ENCODE assay signal across 18 cellular contexts in genomic region chr18:56245856-56246575, GRCh38.
DNase-seq lines count a peak whose midpoint lies in the region; ATAC-seq and TF ChIP-seq lines count a peak whose summit lies in the region.
"Had no signal": no experiment of that assay in that cellular context is flagged by ENCODE, and none has a peak within 500 bp of the region (broad histone marks: within the 10 kb centered on the region; RNA-seq: fewer than 3 reads in every experiment).

No MANE protein-coding gene starts in this region.

- no peaks in the 10 kb centered on the region for H3K9me3 ChIP-seq in mucosa of descending colon
- H3K9me3 ChIP-seq: upper lobe of left lung had no signal

- no peak overlapping the region for H3K4me3 ChIP-seq in LNCaP clone FGC (ENCODE audit: low read depth, low read length)
- H3K4me3 ChIP-seq in mucosa of descending colon: no peak overlapping the region
- H3K4me3 ChIP-seq: cardiac muscle cell, PC-9, upper lobe of left lung had no signal

- peak overlapping the region in 5 of 6 donors; percentile 1 to 78 (median 35) for H3K27ac Mint-ChIP-seq in naive B cell
- H3K27ac Mint-ChIP-seq: activated CD4-positive, alpha-beta T cell treated with anti-CD3 and anti-CD28 coated beads, Interleukin-2, amount 10 ng/mL, durations not matched to agents 7 days and 5 days; activated T-helper 17 cell treated with anti-CD3 and anti-CD28 coated beads, Interleukin-2, amount 50 U/mL, for 72 hours; T-helper 1 cell treated with Interleukin-12 subunit alpha and Interleukin-12 subunit beta and Interleukin-4 antibody, amounts not matched to agents 30 μg/mL and 1 μg/mL, for 36 hours had no signal

- H3K9me3 Mint-ChIP-seq in naive B cell: peaks cover 0 to 4% (median 0%) of the 10 kb centered on the region in 7 donors

- H3K36me3 Mint-ChIP-seq in naive B cell: no peaks in the 10 kb centered on the region

- intact Hi-C loops in mucosa of descending colon (cut with DNase I, micrococcal nuclease): no loop called here

- H3K4me3 Mint-ChIP-seq in naive B cell: peak overlapping the region in 4 of 8 donors; percentile 9 to 21 (median 12)
- H3K4me3 Mint-ChIP-seq: activated CD4-positive, alpha-beta T cell treated with anti-CD3 and anti-CD28 coated beads, Interleukin-2, amount 10 ng/mL, durations not matched to agents 7 days and 5 days; activated T-helper 17 cell treated with anti-CD3 and anti-CD28 coated beads, Interleukin-2, amount 50 U/mL, for 72 hours; T-helper 1 cell treated with Interleukin-12 subunit alpha and Interleukin-12 subunit beta and Interleukin-4 antibody, amounts not matched to agents 30 μg/mL and 1 μg/mL, for 36 hours had no signal

- TF ChIP-seq CTCF in LNCaP clone FGC (IDR thresholded peaks at IDR 0.05; ENCODE audit: control insufficient read depth, extremely low read depth, insufficient read depth) (no peak), mucosa of descending colon (IDR thresholded peaks at IDR 0.05) (no peak)

- H3K36me3 ChIP-seq in mucosa of descending colon (ENCODE audit: low read depth): no peaks in the 10 kb centered on the region
- H3K36me3 ChIP-seq: cardiac muscle cell, upper lobe of left lung had no signal

- ATAC-seq in naive B cell (ENCODE audit: low read depth in 2 of 2): no peak
- ATAC-seq in mucosa of descending colon: no peak
- ATAC-seq: activated T-helper 17 cell treated with anti-CD3 and anti-CD28 coated beads, Interleukin-2, amount 50 U/mL, for 72 hours had no signal

- H3K27me3 Mint-ChIP-seq in naive B cell: no peaks in the 10 kb centered on the region

- DNase-seq in AG08396 (ENCODE audit: low spot score): peak; percentile 18
- peak; percentile 35 for DNase-seq in LNCaP clone FGC (ENCODE audit: low read depth)
- DNase-seq in dedifferentiated amniotic fluid mesenchymal stem cell (ENCODE audit: extremely low spot score): peak; percentile 77
- no peak for DNase-seq in naive B cell
- DNase-seq in NCI-H1105 treated with DMSO at 0.1 percent for 48 hours (lab: John Stamatoyannopoulos, UW): no peak
- no peak for DNase-seq in NCI-H187 (lab: John Stamatoyannopoulos, UW)
- DNase-seq in pons (ENCODE audit: low spot score): no peak
- no peak for DNase-seq in mucosa of descending colon
- DNase-seq: activated CD4-positive, alpha-beta T cell treated with anti-CD3 and anti-CD28 coated beads, Interleukin-2, amount 10 ng/mL, durations not matched to agents 7 days and 5 days; C1 segment of cervical spinal cord; GOT3; NCI-H2227 treated with DMSO at 0.1 percent for 48 hours; PC-9; posterior cingulate gyrus; upper lobe of left lung had no signal

- no peaks in the 10 kb centered on the region for H3K4me1 ChIP-seq in mucosa of descending colon (ENCODE audit: low read depth)

- peaks cover 41 to 47% (median 44%) of the 10 kb centered on the region in 3 donors for H3K4me1 Mint-ChIP-seq in naive B cell
- H3K4me1 Mint-ChIP-seq: activated T-helper 17 cell treated with anti-CD3 and anti-CD28 coated beads, Interleukin-2, amount 50 U/mL, for 72 hours had no signal

Comparison
In these comparisons a context has a peak if more than half of its experiments do, and no peak if none do; other contexts are left out.
1. DNase-seq: peak in AG08396 (single experiment), LNCaP clone FGC (single experiment) and dedifferentiated amniotic fluid mesenchymal stem cell (single experiment); none in naive B cell (single experiment), NCI-H1105 treated with DMSO at 0.1 percent for 48 hours (single experiment), NCI-H187 (0 of 2), pons (single experiment) and mucosa of descending colon (0 of 3).